Comparison of ENCODE assay signal across 2 cellular contexts in the genomic region with DNA sequence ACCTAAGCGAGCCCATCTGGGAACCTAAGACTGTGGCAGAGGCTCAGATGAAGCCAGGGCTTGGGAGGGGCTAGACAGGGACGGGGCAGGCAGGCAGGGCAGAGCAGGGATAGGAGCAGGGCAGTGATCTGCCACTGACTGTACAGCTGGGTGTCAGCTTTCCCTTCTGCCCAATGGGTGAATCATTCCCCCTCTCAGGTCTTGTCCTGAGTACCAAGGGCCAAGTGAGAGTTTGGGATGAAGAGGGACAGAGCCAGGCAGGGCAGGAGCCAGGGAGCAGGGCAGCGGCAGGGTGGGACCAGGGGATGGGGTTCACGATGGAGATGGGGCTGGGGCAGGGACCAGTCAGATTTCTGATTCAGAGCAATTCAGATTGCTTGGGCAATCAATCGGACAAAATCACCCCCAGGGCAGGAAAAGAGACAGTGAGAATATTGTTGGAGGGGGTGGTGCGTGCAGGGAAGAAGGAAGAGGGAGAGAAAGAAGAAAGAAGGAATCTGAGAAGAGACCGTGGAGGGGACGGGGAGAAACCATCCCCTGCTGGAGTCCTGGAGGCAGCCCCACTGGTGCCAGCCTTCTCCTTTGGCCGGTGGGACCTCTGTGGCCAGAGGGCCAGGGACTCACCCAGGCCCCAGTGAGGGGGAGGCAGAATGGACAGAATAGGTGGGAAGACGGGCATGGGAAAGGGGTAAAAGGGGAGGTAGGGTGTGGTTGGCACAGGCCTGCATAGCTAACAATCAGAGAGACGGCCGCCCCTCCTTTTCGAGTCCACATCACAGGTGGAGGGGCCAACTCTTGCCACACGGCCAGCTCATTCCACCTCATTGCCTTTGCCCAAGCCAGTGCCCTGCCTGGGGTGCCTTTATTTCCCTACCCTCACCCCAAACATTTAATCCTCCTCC.
A peak's percentile ranks its signal among the peaks of the same experiment; 100 is the strongest.
TF ChIP-seq lines count a peak whose summit lies in the region.

No MANE protein-coding gene starts in this region.

TF ChIP-seq in GM23338, 12 proteins besides CTCF, POLR2A, EP300 and RAD21 (continued from another document):
- TF ChIP-seq, protein P1, sequence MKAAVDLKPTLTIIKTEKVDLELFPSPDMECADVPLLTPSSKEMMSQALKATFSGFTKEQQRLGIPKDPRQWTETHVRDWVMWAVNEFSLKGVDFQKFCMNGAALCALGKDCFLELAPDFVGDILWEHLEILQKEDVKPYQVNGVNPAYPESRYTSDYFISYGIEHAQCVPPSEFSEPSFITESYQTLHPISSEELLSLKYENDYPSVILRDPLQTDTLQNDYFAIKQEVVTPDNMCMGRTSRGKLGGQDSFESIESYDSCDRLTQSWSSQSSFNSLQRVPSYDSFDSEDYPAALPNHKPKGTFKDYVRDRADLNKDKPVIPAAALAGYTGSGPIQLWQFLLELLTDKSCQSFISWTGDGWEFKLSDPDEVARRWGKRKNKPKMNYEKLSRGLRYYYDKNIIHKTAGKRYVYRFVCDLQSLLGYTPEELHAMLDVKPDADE (IDR thresholded peaks at IDR 0.05), result no peak
- no peak for TF ChIP-seq STAT1 (IDR thresholded peaks at IDR 0.05; ENCODE audit: unreplicated experiment)

TF ChIP-seq in SK-N-SH, 30 proteins besides CTCF, POLR2A, EP300 and RAD21 (continued from another document):
- no peak for TF ChIP-seq FOXM1 (IDR thresholded peaks at IDR 0.05; ENCODE audit: low read depth)
- TF ChIP-seq POLR2AphosphoS5 (IDR thresholded peaks at IDR 0.05; ENCODE audit: low read depth, low read length), result peak; percentile 19; the same call in 1 of the 2 replicates
- TF ChIP-seq TEAD4 (IDR thresholded peaks at IDR 0.05; ENCODE audit: borderline replicate concordance, insufficient read depth), result no peak
- no peak for TF ChIP-seq NFIC (IDR thresholded peaks at IDR 0.05; ENCODE audit: borderline replicate concordance)
- TF ChIP-seq FOSL2 (IDR thresholded peaks at IDR 0.05; ENCODE audit: borderline replicate concordance, low read depth), result peak; percentile 68; the same call in 1 of the 2 replicates
- TF ChIP-seq, protein P2, sequence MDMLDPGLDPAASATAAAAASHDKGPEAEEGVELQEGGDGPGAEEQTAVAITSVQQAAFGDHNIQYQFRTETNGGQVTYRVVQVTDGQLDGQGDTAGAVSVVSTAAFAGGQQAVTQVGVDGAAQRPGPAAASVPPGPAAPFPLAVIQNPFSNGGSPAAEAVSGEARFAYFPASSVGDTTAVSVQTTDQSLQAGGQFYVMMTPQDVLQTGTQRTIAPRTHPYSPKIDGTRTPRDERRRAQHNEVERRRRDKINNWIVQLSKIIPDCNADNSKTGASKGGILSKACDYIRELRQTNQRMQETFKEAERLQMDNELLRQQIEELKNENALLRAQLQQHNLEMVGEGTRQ (IDR thresholded peaks at IDR 0.05; ENCODE audit: borderline replicate concordance, low read depth, low read length), result no peak
- peak; percentile 55; the same call in 1 of the 2 replicates for TF ChIP-seq JUND (IDR thresholded peaks at IDR 0.05)
- TF ChIP-seq, protein P3, sequence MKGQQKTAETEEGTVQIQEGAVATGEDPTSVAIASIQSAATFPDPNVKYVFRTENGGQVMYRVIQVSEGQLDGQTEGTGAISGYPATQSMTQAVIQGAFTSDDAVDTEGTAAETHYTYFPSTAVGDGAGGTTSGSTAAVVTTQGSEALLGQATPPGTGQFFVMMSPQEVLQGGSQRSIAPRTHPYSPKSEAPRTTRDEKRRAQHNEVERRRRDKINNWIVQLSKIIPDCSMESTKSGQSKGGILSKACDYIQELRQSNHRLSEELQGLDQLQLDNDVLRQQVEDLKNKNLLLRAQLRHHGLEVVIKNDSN (IDR thresholded peaks at IDR 0.05; ENCODE audit: borderline replicate concordance, low read depth), result no peak
- no peak for TF ChIP-seq RFX5 (IDR thresholded peaks at IDR 0.05; ENCODE audit: low read length)
- TF ChIP-seq, protein P4, sequence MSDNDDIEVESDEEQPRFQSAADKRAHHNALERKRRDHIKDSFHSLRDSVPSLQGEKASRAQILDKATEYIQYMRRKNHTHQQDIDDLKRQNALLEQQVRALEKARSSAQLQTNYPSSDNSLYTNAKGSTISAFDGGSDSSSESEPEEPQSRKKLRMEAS (IDR thresholded peaks at IDR 0.05; ENCODE audit: low read depth), result 0 out of 2 replicates have a peak, but pooled peaks have one; percentile 14
- TF ChIP-seq TAF1 (IDR thresholded peaks at IDR 0.05; ENCODE audit: borderline replicate concordance, low read depth, low read length), result no peak
- TF ChIP-seq ELF1 (IDR thresholded peaks at IDR 0.05), result no peak
- no peak for TF ChIP-seq GABPA (IDR thresholded peaks at IDR 0.05; ENCODE audit: low read depth)
- no peak for TF ChIP-seq MEF2A (IDR thresholded peaks at IDR 0.05; ENCODE audit: borderline replicate concordance, low read depth)
- TF ChIP-seq GATA2 (CRISPR knock-in tag; IDR thresholded peaks at IDR 0.05), result no peak
- no peak for TF ChIP-seq YY1 (IDR thresholded peaks at IDR 0.05; ENCODE audit: low read depth)
- no peak for TF ChIP-seq NRF1 (IDR thresholded peaks at IDR 0.05; ENCODE audit: low read depth, low read length)
- no peak for TF ChIP-seq RXRA (IDR thresholded peaks at IDR 0.05; ENCODE audit: borderline replicate concordance, low read depth)
- TF ChIP-seq EZH2phosphoT487 (IDR thresholded peaks at IDR 0.05; ENCODE audit: borderline replicate concordance, low read depth), result no peak
